ENCODE assay signal across 9 cellular contexts in the genomic region with DNA sequence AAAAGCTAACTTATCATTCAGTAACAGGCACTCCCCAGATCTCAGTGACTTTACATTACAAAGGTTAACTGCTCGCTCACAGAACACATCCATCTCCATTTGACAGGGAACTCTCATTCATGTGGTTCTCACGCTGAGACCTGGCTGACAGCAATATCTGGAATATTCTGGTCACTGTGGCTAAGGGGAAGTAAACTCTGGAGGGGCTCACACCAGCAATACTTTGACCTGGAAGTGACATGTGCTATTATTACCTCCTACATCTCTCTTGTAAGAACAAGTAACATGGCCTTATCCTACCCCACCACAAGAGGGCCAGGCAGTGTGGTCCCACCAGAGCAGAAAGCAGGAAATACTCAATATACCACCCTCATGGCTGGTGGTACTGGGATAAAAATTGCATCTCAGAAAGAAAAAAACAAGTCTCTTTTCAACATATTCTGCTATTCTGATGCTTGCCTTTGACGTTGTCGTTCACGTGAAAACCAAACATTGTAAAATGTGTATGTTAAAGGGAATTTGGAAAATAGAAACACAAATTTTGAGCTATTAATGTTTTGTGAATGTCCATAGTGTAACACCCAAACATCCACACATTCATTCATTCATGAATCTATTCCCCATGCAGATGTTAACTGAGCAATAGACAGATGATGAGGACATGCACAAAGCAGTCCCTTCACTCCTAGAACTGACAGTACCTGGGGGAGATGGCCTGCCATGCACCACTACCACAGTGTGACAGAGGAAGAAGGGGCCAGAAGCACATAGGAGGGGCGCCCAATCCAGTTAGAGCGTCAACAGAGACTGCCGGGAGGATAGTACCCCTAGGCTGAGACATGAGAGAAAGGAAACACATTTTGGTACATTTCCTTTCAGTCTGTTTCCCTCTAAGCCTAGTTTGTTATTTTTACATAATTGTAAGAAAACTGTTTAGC.
DNase-seq lines count a peak whose midpoint lies in the region; ATAC-seq and TF ChIP-seq lines count a peak whose summit lies in the region.
"Had no signal": no experiment of that assay in that cellular context is flagged by ENCODE, and none has a peak within 500 bp of the region (broad histone marks: within the 10 kb centered on the region; RNA-seq: fewer than 3 reads in every experiment).

No MANE protein-coding gene starts in this region.

- peak; percentile 38 for TF ChIP-seq CTCF in liver (IDR thresholded peaks at IDR 0.05; ENCODE audit: low read depth, low read length, missing input control)

- no peak overlapping the region for H3K9ac ChIP-seq in Karpas-422 (ENCODE audit: low read length)
- no peak overlapping the region for H3K9ac ChIP-seq in adipocyte (ENCODE audit: low read length)
- no peak overlapping the region for H3K9ac ChIP-seq in liver (ENCODE audit: low read depth in 1 of 2, low read length in 2 of 2)

- H3K9me3 Mint-ChIP-seq in stimulated activated effector memory CD8-positive, alpha-beta T cell treated with anti-CD3 and anti-CD28 coated beads, Interleukin-12 subunit alpha, Interleukin-12 subunit beta, amount 100 ng/mL, for 72 hours, result no peaks in the 10 kb centered on the region

- H3K4me3 Mint-ChIP-seq in stimulated activated effector memory CD8-positive, alpha-beta T cell treated with anti-CD3 and anti-CD28 coated beads, Interleukin-12 subunit alpha, Interleukin-12 subunit beta, amount 100 ng/mL, for 72 hours, result no peak overlapping the region

- H3K4me3 ChIP-seq in Karpas-422 (ENCODE audit: low read length) (no peak overlapping the region), adipocyte (ENCODE audit: low read length) (no peak overlapping the region), liver (ENCODE audit: low read depth in 1 of 3, low read length in 3 of 3) (no peak overlapping the region)

- H3K9me3 ChIP-seq in Karpas-422 (ENCODE audit: low read length) (no peaks in the 10 kb centered on the region), adipocyte (ENCODE audit: control insufficient read depth, low read length) (no peaks in the 10 kb centered on the region), liver (ENCODE audit: control insufficient read depth in 4 of 4, low read length in 3 of 4) (no peaks in the 10 kb centered on the region)

- ATAC-seq in GM21526 (IDR thresholded peaks at IDR 0.05; ENCODE audit: low FRiP score, unreplicated experiment), result peak; percentile 93
- peak; percentile 94 for ATAC-seq in stimulated activated effector memory CD8-positive, alpha-beta T cell treated with anti-CD3 and anti-CD28 coated beads, Interleukin-12 subunit alpha, Interleukin-12 subunit beta, amount 100 ng/mL, for 72 hours

- H3K9me2 ChIP-seq in Karpas-422 (replicated peaks; ENCODE audit: insufficient read depth, low read length), result no peaks in the 10 kb centered on the region

- no peak overlapping the region for H3K27ac Mint-ChIP-seq in stimulated activated effector memory CD8-positive, alpha-beta T cell treated with anti-CD3 and anti-CD28 coated beads, Interleukin-12 subunit alpha, Interleukin-12 subunit beta, amount 100 ng/mL, for 72 hours

- no peaks in the 10 kb centered on the region for H3K79me2 ChIP-seq in Karpas-422 (ENCODE audit: low read length)

- H3K36me3 ChIP-seq in Karpas-422 (ENCODE audit: insufficient read depth, low read length), result no peaks in the 10 kb centered on the region
- H3K36me3 ChIP-seq in adipocyte (ENCODE audit: control insufficient read depth, insufficient read depth, low read length, severe bottlenecking), result no peaks in the 10 kb centered on the region
- H3K36me3 ChIP-seq in liver (ENCODE audit: control insufficient read depth in 4 of 4, insufficient read depth in 3 of 4, low read depth in 1 of 4, low read length in 3 of 4), result no peaks in the 10 kb centered on the region

- H3K36me3 Mint-ChIP-seq in stimulated activated effector memory CD8-positive, alpha-beta T cell treated with anti-CD3 and anti-CD28 coated beads, Interleukin-12 subunit alpha, Interleukin-12 subunit beta, amount 100 ng/mL, for 72 hours, result no peaks in the 10 kb centered on the region

- peak; percentile 67 to 79 for TF ChIP-seq RAD21 in liver (IDR thresholded peaks at IDR 0.05)

- no peak overlapping the region for H2AFZ ChIP-seq in Karpas-422 (ENCODE audit: low read length)

- H3K27ac ChIP-seq in Karpas-422 (ENCODE audit: low read length), result no peak overlapping the region
- H3K27ac ChIP-seq in liver (ENCODE audit: low read depth in 1 of 2, low read length in 2 of 2), result no peak overlapping the region
- H3K27ac ChIP-seq: epithelial cell of prostate had no signal

- DNase-seq in ELF-1 (ENCODE audit: low read depth, low spot score) (peak; percentile 90), Karpas-422 (peak; percentile 80), SKM-1 (lab: John Stamatoyannopoulos, UW; ENCODE audit: unreplicated experiment) (peak; percentile 31), adipocyte (ENCODE audit: low read depth) (peak; percentile 37), midbrain (lab: John Stamatoyannopoulos, UW) (no peak)
- peak; percentile 11 to 63 for DNase-seq in stimulated activated effector memory CD8-positive, alpha-beta T cell treated with anti-CD3 and anti-CD28 coated beads, Interleukin-12 subunit alpha, Interleukin-12 subunit beta, amount 100 ng/mL, for 72 hours (ENCODE audit: low spot score in 2 of 2)

- no peak overlapping the region for H3K4me2 ChIP-seq in Karpas-422 (ENCODE audit: low read depth, low read length, poor library complexity, severe bottlenecking)

- H4K20me1 ChIP-seq in Karpas-422 (ENCODE audit: insufficient read depth, low read depth, low read length), result no peaks in the 10 kb centered on the region

- H3K4me1 ChIP-seq in Karpas-422 (ENCODE audit: low read length) (no peaks in the 10 kb centered on the region), adipocyte (ENCODE audit: control insufficient read depth, insufficient read depth, low read length) (no peaks in the 10 kb centered on the region), liver (ENCODE audit: control insufficient read depth in 4 of 4, insufficient read depth in 4 of 4, low read length in 3 of 4) (no peaks in the 10 kb centered on the region)

- H3K27me3 ChIP-seq in Karpas-422 (ENCODE audit: low read length) (no peaks in the 10 kb centered on the region), adipocyte (replicated peaks; ENCODE audit: control insufficient read depth, insufficient read depth, low read length) (peaks cover 8% of the 10 kb centered on the region), liver (ENCODE audit: control insufficient read depth in 4 of 4, insufficient read depth in 4 of 4, low read length in 3 of 4) (no peaks in the 10 kb centered on the region)

- H3K4me1 Mint-ChIP-seq in stimulated activated effector memory CD8-positive, alpha-beta T cell treated with anti-CD3 and anti-CD28 coated beads, Interleukin-12 subunit alpha, Interleukin-12 subunit beta, amount 100 ng/mL, for 72 hours, result peaks cover 11% of the 10 kb centered on the region

- 39% methylated on average over 8 of the region's 8 CpGs for WGBS in liver

TF ChIP-seq in liver, 16 proteins besides CTCF, POLR2A, EP300 and RAD21 (continues in another document):
- TF ChIP-seq RXRA (IDR thresholded peaks at IDR 0.05), result no peak
- TF ChIP-seq, protein P1, sequence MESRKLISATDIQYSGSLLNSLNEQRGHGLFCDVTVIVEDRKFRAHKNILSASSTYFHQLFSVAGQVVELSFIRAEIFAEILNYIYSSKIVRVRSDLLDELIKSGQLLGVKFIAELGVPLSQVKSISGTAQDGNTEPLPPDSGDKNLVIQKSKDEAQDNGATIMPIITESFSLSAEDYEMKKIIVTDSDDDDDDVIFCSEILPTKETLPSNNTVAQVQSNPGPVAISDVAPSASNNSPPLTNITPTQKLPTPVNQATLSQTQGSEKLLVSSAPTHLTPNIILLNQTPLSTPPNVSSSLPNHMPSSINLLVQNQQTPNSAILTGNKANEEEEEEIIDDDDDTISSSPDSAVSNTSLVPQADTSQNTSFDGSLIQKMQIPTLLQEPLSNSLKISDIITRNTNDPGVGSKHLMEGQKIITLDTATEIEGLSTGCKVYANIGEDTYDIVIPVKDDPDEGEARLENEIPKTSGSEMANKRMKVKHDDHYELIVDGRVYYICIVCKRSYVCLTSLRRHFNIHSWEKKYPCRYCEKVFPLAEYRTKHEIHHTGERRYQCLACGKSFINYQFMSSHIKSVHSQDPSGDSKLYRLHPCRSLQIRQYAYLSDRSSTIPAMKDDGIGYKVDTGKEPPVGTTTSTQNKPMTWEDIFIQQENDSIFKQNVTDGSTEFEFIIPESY (IDR thresholded peaks at IDR 0.05), result no peak
- no peak for TF ChIP-seq HNF4A (conservative IDR thresholded peaks at IDR 0.05)
- TF ChIP-seq FOXA2 (IDR thresholded peaks at IDR 0.05), result no peak
- no peak for TF ChIP-seq JUND (IDR thresholded peaks at IDR 0.05)
- no peak for TF ChIP-seq NR2F2 (IDR thresholded peaks at IDR 0.05)
- no peak for TF ChIP-seq GABPA (IDR thresholded peaks at IDR 0.05 in 1 of 2, conservative IDR thresholded peaks at IDR 0.05 in 1 of 2)
- no peak for TF ChIP-seq REST (IDR thresholded peaks at IDR 0.05)
- TF ChIP-seq YY1 (IDR thresholded peaks at IDR 0.05), result no peak
- TF ChIP-seq, protein P2, sequence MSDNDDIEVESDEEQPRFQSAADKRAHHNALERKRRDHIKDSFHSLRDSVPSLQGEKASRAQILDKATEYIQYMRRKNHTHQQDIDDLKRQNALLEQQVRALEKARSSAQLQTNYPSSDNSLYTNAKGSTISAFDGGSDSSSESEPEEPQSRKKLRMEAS (IDR thresholded peaks at IDR 0.05), result no peak
- no peak for TF ChIP-seq HNF4G (IDR thresholded peaks at IDR 0.05)
